ENCODE assay signal across 28 cellular contexts in the genomic region with DNA sequence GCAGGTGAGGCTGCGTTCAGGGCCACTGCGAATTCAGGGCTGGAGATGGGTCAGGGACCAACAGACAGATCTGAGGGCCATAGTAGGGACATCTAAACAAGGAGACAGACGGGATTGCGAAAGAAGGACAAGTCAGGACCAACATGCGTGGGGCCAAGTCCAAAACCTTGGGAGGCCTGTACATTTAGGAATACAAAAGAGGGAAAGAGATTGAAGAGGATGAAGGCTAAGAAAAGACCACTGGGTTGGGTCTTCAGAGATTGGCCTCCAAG.
"Had no signal": no experiment of that assay in that cellular context is flagged by ENCODE, and none has a peak within 500 bp of the region (broad histone marks: within the 10 kb centered on the region; RNA-seq: fewer than 3 reads in every experiment).

No MANE protein-coding gene starts in this region.

- H3K27ac ChIP-seq: brain microvascular endothelial cell, left ventricle myocardium inferior, neural progenitor cell, stomach, thyroid gland, upper lobe of left lung, WERI-Rb-1 had no signal

- H3K4me3 ChIP-seq: left ventricle myocardium inferior, lung, neural progenitor cell, skin epidermis, stomach, thyroid gland, upper lobe of left lung had no signal

- H3K9me3 Mint-ChIP-seq: activated CD4-positive, alpha-beta memory T cell treated with anti-CD3 and anti-CD28 coated beads, Interleukin-2, amount 10 ng/mL, durations not matched to agents 7 days and 5 days; activated CD4-positive, alpha-beta T cell treated with anti-CD3 and anti-CD28 coated beads, Interleukin-2, amount 10 ng/mL, durations not matched to agents 7 days and 5 days; activated T-cell treated with anti-CD3 and anti-CD28 coated beads, Interleukin-2, amount 50 U/mL, for 24 hours had no signal

- H3K9me3 ChIP-seq: left ventricle myocardium inferior, stomach, thyroid gland, upper lobe of left lung had no signal

- H3K4me1 ChIP-seq: left ventricle myocardium inferior, neural progenitor cell, stomach, thyroid gland had no signal

- H2AFZ ChIP-seq: neural progenitor cell had no signal

- H3K9ac ChIP-seq: neural progenitor cell had no signal

- H3K27me3 ChIP-seq: neural progenitor cell, stomach, thyroid gland, upper lobe of left lung had no signal

- ATAC-seq: activated CD4-positive, CD25-positive, alpha-beta regulatory T cell treated with anti-CD3 and anti-CD28 coated beads, Interleukin-2, amount 50 U/mL, for 24 hours; esophagus mucosa; naive thymus-derived CD4-positive, alpha-beta T cell; sciatic nerve; T-helper 17 cell had no signal

- DNase-seq: activated CD4-positive, alpha-beta memory T cell treated with anti-CD3 and anti-CD28 coated beads, Interleukin-2, amount 10 ng/mL, durations not matched to agents 7 days and 5 days; activated CD4-positive, alpha-beta T cell treated with anti-CD3 and anti-CD28 coated beads, Interleukin-2, amount 10 ng/mL, durations not matched to agents 7 days and 5 days; activated CD8-positive, alpha-beta memory T cell treated with anti-CD3 and anti-CD28 coated beads, Interleukin-2, amount 50 U/mL, for 48 hours; activated gamma-delta T cell treated with Interleukin-2 at 50 U/mL for 16 hours; activated naive CD4-positive, alpha-beta T cell treated with anti-CD3 and anti-CD28 coated beads, Interleukin-2, amount 50 U/mL, for 16 hours; activated T-cell treated with anti-CD3 and anti-CD28 coated beads, Interleukin-2, amount 50 U/mL, for 24 hours; amniotic stem cell; brain microvascular endothelial cell; caudate nucleus; cortex of kidney; glutamatergic neuron; left ventricle myocardium inferior; naive thymus-derived CD4-positive, alpha-beta T cell; occipital lobe; stimulated activated CD4-positive, alpha-beta T cell treated with anti-CD3 and anti-CD28 coated beads, Interleukin-12 subunit alpha, Interleukin-12 subunit beta, amount 100 ng/mL, for 4 hours; stimulated activated CD4-positive, alpha-beta T cell treated with anti-CD3 and anti-CD28 coated beads, Interleukin-4, amount 100 ng/mL, for 1 hour; stomach; T-helper 17 cell; T1000; thyroid gland; upper lobe of left lung; WERI-Rb-1 had no signal

- H3K4me1 Mint-ChIP-seq: activated CD4-positive, alpha-beta memory T cell treated with anti-CD3 and anti-CD28 coated beads, Interleukin-2, amount 10 ng/mL, durations not matched to agents 7 days and 5 days; activated CD4-positive, alpha-beta T cell treated with anti-CD3 and anti-CD28 coated beads, Interleukin-2, amount 10 ng/mL, durations not matched to agents 7 days and 5 days; naive thymus-derived CD4-positive, alpha-beta T cell; T-helper 17 cell had no signal

- H3K36me3 Mint-ChIP-seq: naive thymus-derived CD4-positive, alpha-beta T cell; neural progenitor cell had no signal

- H3K36me3 ChIP-seq: brain microvascular endothelial cell, left ventricle myocardium inferior, neural progenitor cell, stomach, thyroid gland, upper lobe of left lung, WERI-Rb-1 had no signal

- H3K4me3 Mint-ChIP-seq: activated CD4-positive, alpha-beta memory T cell treated with anti-CD3 and anti-CD28 coated beads, Interleukin-2, amount 10 ng/mL, durations not matched to agents 7 days and 5 days; activated CD4-positive, alpha-beta T cell treated with anti-CD3 and anti-CD28 coated beads, Interleukin-2, amount 10 ng/mL, durations not matched to agents 7 days and 5 days; activated T-cell treated with anti-CD3 and anti-CD28 coated beads, Interleukin-2, amount 50 U/mL, for 24 hours; naive thymus-derived CD4-positive, alpha-beta T cell; neural progenitor cell; T-helper 17 cell had no signal

- H3K4me2 ChIP-seq: neural progenitor cell had no signal

- H3K27ac Mint-ChIP-seq: activated CD4-positive, alpha-beta memory T cell treated with anti-CD3 and anti-CD28 coated beads, Interleukin-2, amount 10 ng/mL, durations not matched to agents 7 days and 5 days; activated CD4-positive, alpha-beta T cell treated with anti-CD3 and anti-CD28 coated beads, Interleukin-2, amount 10 ng/mL, durations not matched to agents 7 days and 5 days; activated T-cell treated with anti-CD3 and anti-CD28 coated beads, Interleukin-2, amount 50 U/mL, for 24 hours; neural progenitor cell; T-helper 17 cell had no signal
